In genomic region chr4:90030953-90031352, GRCh38 we compare ENCODE assay signal across 13 cellular contexts.
DNase-seq lines count a peak whose midpoint lies in the region; ATAC-seq and TF ChIP-seq lines count a peak whose summit lies in the region.
"Had no signal": no experiment of that assay in that cellular context is flagged by ENCODE, and none has a peak within 500 bp of the region (broad histone marks: within the 10 kb centered on the region; RNA-seq: fewer than 3 reads in every experiment).

No MANE protein-coding gene starts in this region.

- no peak overlapping the region for H3K4me2 ChIP-seq in HCT116 (ENCODE audit: low read length)
- no peak overlapping the region for H3K4me2 ChIP-seq in SK-N-SH

- H3K27me3 ChIP-seq in HCT116 (ENCODE audit: insufficient read depth, low read length): no peaks in the 10 kb centered on the region
- H3K27me3 ChIP-seq in SK-N-SH (ENCODE audit: insufficient read depth): no peaks in the 10 kb centered on the region

- H3K4me1 ChIP-seq in HCT116 (ENCODE audit: control insufficient read depth in 1 of 2, insufficient read depth in 2 of 2, low read length in 2 of 2) (no peaks in the 10 kb centered on the region), SK-N-SH (ENCODE audit: control insufficient read depth in 1 of 2, insufficient read depth in 2 of 2, low read depth in 1 of 2, low read length in 1 of 2) (no peaks in the 10 kb centered on the region)

- POLR2A ChIA-PET in HCT116 (lab: Charles Lee): no interaction called here
- POLR2A ChIA-PET in SK-N-SH (lab: Yijun Ruan, JAX): no interaction called here

- RAD21 ChIA-PET in HCT116 (lab: Charles Lee; ENCODE audit: low non-redundant PET in 1 of 2, low total read pairs in 2 of 2, uncharacterized antibody in 2 of 2, unreplicated experiment in 2 of 2): no interaction called here

- H3K9me2 ChIP-seq in HCT116 (ENCODE audit: insufficient read depth): no peaks in the 10 kb centered on the region
- no peaks in the 10 kb centered on the region for H3K9me2 ChIP-seq in SK-N-SH

- H4K20me1 ChIP-seq in HCT116 (ENCODE audit: insufficient read depth) (no peaks in the 10 kb centered on the region), SK-N-SH (ENCODE audit: insufficient read depth) (no peaks in the 10 kb centered on the region)

- BruUV-seq in HCT116 (replicated peaks; lab: Mats Ljungman, UMichigan): no TSS peak

- TF ChIP-seq EP300 in SK-N-SH (IDR thresholded peaks at IDR 0.05; ENCODE audit: borderline replicate concordance in 1 of 2, low read depth in 1 of 2, low read length in 1 of 2): no peak

- TF ChIP-seq RAD21 in HCT116 (IDR thresholded peaks at IDR 0.05; ENCODE audit: low read depth) (peak; percentile 46; the same call in 1 of the 2 replicates), SK-N-SH (IDR thresholded peaks at IDR 0.05; ENCODE audit: low read length) (peak; percentile 49)

- H2AFZ ChIP-seq in HCT116 (ENCODE audit: low read depth, low read length, poor library complexity, severe bottlenecking): peak overlapping the region; percentile 50
- H2AFZ ChIP-seq in SK-N-SH (ENCODE audit: low read depth): no peak overlapping the region

- H3K9ac ChIP-seq in HCT116 (ENCODE audit: low read length) (no peak overlapping the region), SK-N-SH (no peak overlapping the region)

- WGBS in SK-N-SH (ENCODE audit: low lambda C conversion rate): 42% methylated on average over 3 of the region's 3 CpGs

- peak; percentile 93 for ATAC-seq in HCT116
- no peak for ATAC-seq in HG03565 (IDR thresholded peaks at IDR 0.05; ENCODE audit: unreplicated experiment)
- no peak for ATAC-seq in HG02938 (IDR thresholded peaks at IDR 0.05; ENCODE audit: unreplicated experiment)
- ATAC-seq: activated CD4-positive, alpha-beta T cell treated with anti-CD3 and anti-CD28 coated beads for 36 hours had no signal

- H3K4me3 ChIP-seq in HCT116 (replicated peaks in 1 of 2; ENCODE audit: low read depth in 1 of 2, low read length in 2 of 2) (no peak overlapping the region), SK-N-SH (ENCODE audit: low read depth in 2 of 2, low read length in 1 of 2) (no peak overlapping the region)

- CTCF ChIA-PET in HCT116 (lab: Charles Lee): interaction anchor here (0.7 to 1.5 kb wide), 7 partner anchors 8 to 804 kb away, joined by 3 to 12 read pairs (median 4); no protein-coding TSS in a partner anchor
- CTCF ChIA-PET in SK-N-SH (lab: Yijun Ruan, JAX): interaction anchor here (0.5 to 0.7 kb wide), 3 partner anchors 27 to 259 kb away, joined by 3 to 4 read pairs (median 3); no protein-coding TSS in a partner anchor

- H3K27ac ChIP-seq in 22Rv1 (peak overlapping the region; percentile 21; the same call in 1 of the 2 replicates), HCT116 (ENCODE audit: low read depth, low read length) (no peak overlapping the region), SK-N-SH (ENCODE audit: low read depth in 2 of 2, low read length in 1 of 2) (no peak overlapping the region)

- intact Hi-C loops in HCT116 (cut with micrococcal nuclease): no loop called here

- no peaks in the 10 kb centered on the region for H3K79me2 ChIP-seq in HCT116 (ENCODE audit: insufficient read depth, low read length)
- no peaks in the 10 kb centered on the region for H3K79me2 ChIP-seq in SK-N-SH (ENCODE audit: insufficient read depth)

- H3K36me3 ChIP-seq in HCT116 (ENCODE audit: control insufficient read depth in 1 of 2, insufficient read depth in 2 of 2, low read length in 2 of 2) (no peaks in the 10 kb centered on the region), SK-N-SH (replicated peaks in 1 of 2; ENCODE audit: control insufficient read depth in 1 of 2, insufficient read depth in 2 of 2, low read length in 1 of 2) (no peaks in the 10 kb centered on the region)

- no peak for TF ChIP-seq POLR2A in HCT116 (IDR thresholded peaks at IDR 0.05; ENCODE audit: borderline replicate concordance, extremely low read depth, insufficient read depth, insufficient read length)

- TF ChIP-seq CTCF in 22Rv1 (IDR thresholded peaks at IDR 0.05): peak; percentile 72
- peak; percentile 13 to 50 (median 47); a peak in 4 of 6 replicates for TF ChIP-seq CTCF in HCT116 (IDR thresholded peaks at IDR 0.05 in 2 of 3, conservative IDR thresholded peaks at IDR 0.05 in 1 of 3; ENCODE audit: borderline replicate concordance in 1 of 3, insufficient read depth in 1 of 3, low read depth in 2 of 3, low read length in 2 of 3)
- TF ChIP-seq CTCF in SK-N-SH (IDR thresholded peaks at IDR 0.05): 0 out of 2 replicates have a peak, but pooled peaks have one; percentile 14

- H3F3A ChIP-seq in SK-N-SH (replicated peaks; ENCODE audit: insufficient read depth): no peaks in the 10 kb centered on the region

- DNase-seq in HCT116 (ENCODE audit: low read depth, low spot score): peak; percentile 23
- no peak for DNase-seq in SK-N-SH
- DNase-seq in iPS-NIHi11 (ENCODE audit: low spot score): peak; percentile 19
- no peak for DNase-seq in stimulated activated CD4-positive, alpha-beta T cell treated with anti-CD3 and anti-CD28 coated beads, Interleukin-4, amount 100 ng/mL, for 24 hours
- no peak for DNase-seq in NCI-H1930 (lab: John Stamatoyannopoulos, UW)
- DNase-seq: activated CD4-positive, alpha-beta T cell treated with anti-CD3 and anti-CD28 coated beads for 36 hours; activated gamma-delta T cell; HFFc6; midbrain; Right ventricle myocardium superior had no signal

- no peaks in the 10 kb centered on the region for H3K9me3 ChIP-seq in HCT116 (ENCODE audit: control insufficient read depth in 1 of 2, insufficient read depth in 1 of 2, low read depth in 1 of 2, low read length in 2 of 2)
- no peaks in the 10 kb centered on the region for H3K9me3 ChIP-seq in SK-N-SH

TF ChIP-seq in HCT116, 20 proteins besides CTCF, POLR2A, EP300 and RAD21 (continues in another document):
- TF ChIP-seq ZFX (IDR thresholded peaks at IDR 0.05): no peak
- TF ChIP-seq SIN3A (IDR thresholded peaks at IDR 0.05; ENCODE audit: low read depth): no peak
- no peak for TF ChIP-seq ATF3 (IDR thresholded peaks at IDR 0.05)
- no peak for TF ChIP-seq SRF (IDR thresholded peaks at IDR 0.05; ENCODE audit: low read depth)
- no peak for TF ChIP-seq EZH2 (IDR thresholded peaks at IDR 0.05)
- no peak for TF ChIP-seq YY1 (IDR thresholded peaks at IDR 0.05; ENCODE audit: extremely low read depth, insufficient replicate concordance, low read depth, low read length)
- TF ChIP-seq CEBPB (IDR thresholded peaks at IDR 0.05; ENCODE audit: low read depth): no peak
- TF ChIP-seq FOSL1 (IDR thresholded peaks at IDR 0.05; ENCODE audit: low read depth): no peak
- TF ChIP-seq JUND (IDR thresholded peaks at IDR 0.05): no peak
- TF ChIP-seq ELF1 (IDR thresholded peaks at IDR 0.05; ENCODE audit: borderline replicate concordance, low read depth): no peak
- TF ChIP-seq ZBTB33 (IDR thresholded peaks at IDR 0.05; ENCODE audit: extremely low read depth, insufficient replicate concordance, low read length): no peak

TF ChIP-seq in SK-N-SH, 30 proteins besides CTCF, POLR2A, EP300 and RAD21:
- TF ChIP-seq ZBTB33 (IDR thresholded peaks at IDR 0.05; ENCODE audit: borderline replicate concordance, low read depth) (no peak), SMC3 (IDR thresholded peaks at IDR 0.05; ENCODE audit: low read depth, low read length) (peak; percentile 22; the same call in 1 of the 2 replicates), FOXJ3 (CRISPR knock-in tag; IDR thresholded peaks at IDR 0.05) (no peak), CHD2 (IDR thresholded peaks at IDR 0.05; ENCODE audit: low read length, partially characterized antibody) (no peak), TCF12 (IDR thresholded peaks at IDR 0.05) (no peak)

Comparison
In these comparisons a context has a peak if more than half of its experiments do, and no peak if none do; other contexts are left out.
1. CTCF ChIP-seq: peak in every context shown above with its lines; median percentile 72 in 22Rv1; 47 in HCT116; 14 in SK-N-SH.
2. DNase-seq: peak in HCT116 (single experiment) and iPS-NIHi11 (single experiment); none in SK-N-SH (single experiment), stimulated activated CD4-positive, alpha-beta T cell treated with anti-CD3 and anti-CD28 coated beads, Interleukin-4, amount 100 ng/mL, for 24 hours (single experiment) and NCI-H1930 (0 of 2).